ENCODE assay signal across 18 cellular contexts in the genomic region with DNA sequence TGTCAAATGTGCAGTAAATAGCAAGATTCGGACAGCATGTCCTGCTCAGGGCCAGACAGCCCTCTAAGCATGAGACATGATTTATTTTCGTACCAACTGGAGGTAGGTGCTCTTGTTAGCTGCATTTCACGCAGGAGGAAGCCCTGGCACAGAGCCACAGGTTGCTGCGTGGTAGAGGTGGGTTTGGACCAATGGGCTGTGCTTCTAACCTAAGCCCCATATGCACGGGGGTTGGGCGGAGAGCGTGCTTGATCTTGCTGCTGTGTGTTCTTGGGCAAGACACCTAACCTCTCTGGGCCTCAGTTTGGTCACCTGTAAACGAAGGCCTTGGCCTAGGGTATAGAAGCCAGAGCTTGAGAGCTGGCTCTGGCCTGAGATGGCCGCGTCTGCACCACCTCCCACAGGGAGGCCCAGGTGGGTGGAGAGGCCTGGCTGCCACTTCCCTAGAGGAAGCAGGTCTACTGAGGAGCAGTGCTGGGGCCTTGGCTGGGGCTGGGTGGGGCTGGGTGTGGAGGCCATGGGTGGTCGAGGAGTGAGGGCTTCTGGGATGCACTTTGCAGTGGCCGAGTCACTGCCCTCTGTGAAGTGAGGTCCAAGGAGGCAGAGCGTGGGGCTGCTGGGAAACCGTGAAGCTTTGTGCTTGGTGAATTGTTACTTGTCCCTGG. TPM values are rescaled to one million over a fixed set of nuclear protein-coding genes. Genes with fewer than 3 reads are reported as not detected.
A peak's percentile ranks its signal among the peaks of the same experiment; 100 is the strongest.
DNase-seq lines count a peak whose midpoint lies in the region; ATAC-seq, FAIRE-seq and TF ChIP-seq lines count a peak whose summit lies in the region.
"Had no signal": no experiment of that assay in that cellular context is flagged by ENCODE, and none has a peak within 500 bp of the region (broad histone marks: within the 10 kb centered on the region; RNA-seq: fewer than 3 reads in every experiment).

No MANE protein-coding gene starts in this region.

- no peaks in the 10 kb centered on the region for H3K36me3 ChIP-seq in mucosa of rectum (ENCODE audit: control insufficient read depth in 2 of 2, insufficient read depth in 2 of 2, low read length in 2 of 2)

- no peak overlapping the region for H3K4me2 ChIP-seq in A549

- TF ChIP-seq RAD21 in A549 (conservative IDR thresholded peaks at IDR 0.05 in 1 of 2, IDR thresholded peaks at IDR 0.05 in 1 of 2): no peak

- TF ChIP-seq POLR2A in A549 (IDR thresholded peaks at IDR 0.05; ENCODE audit: low read length) (no peak), erythroblast (IDR thresholded peaks at IDR 0.05; ENCODE audit: low read length) (peak; percentile 52)

- CTCF ChIA-PET in A549 (lab: Yijun Ruan, JAX): interaction anchor here (0.7 kb wide), 1 partner anchor 18 kb away, joined by 3 read pairs; no protein-coding TSS in a partner anchor

- no peaks in the 10 kb centered on the region for H3K27me3 ChIP-seq in mucosa of rectum (ENCODE audit: control insufficient read depth in 2 of 2, insufficient read depth in 2 of 2, low read length in 2 of 2)

- H3K4me3 ChIP-seq in A549 (no peak overlapping the region), mucosa of rectum (ENCODE audit: low read length in 2 of 2) (peak overlapping the region; percentile 34 to 43)
- H3K4me3 ChIP-seq in Jurkat, Clone E6-1 (ENCODE audit: low read length): no peak overlapping the region

- no peak for ATAC-seq in A549
- ATAC-seq in HG03354 (IDR thresholded peaks at IDR 0.05; ENCODE audit: poor library complexity, severe bottlenecking, unreplicated experiment): no peak
- ATAC-seq: naive thymus-derived CD4-positive, alpha-beta T cell; stimulated activated naive CD8-positive, alpha-beta T cell treated with anti-CD3 and anti-CD28 coated beads, Interleukin-15, Interleukin-2, amounts not matched to agents 100 U/mL and 50 U/mL, for 24 hours had no signal

- TF ChIP-seq EP300 in A549 (IDR thresholded peaks at IDR 0.05): no peak

- no peak for TF ChIP-seq CTCF in A549 (IDR thresholded peaks at IDR 0.05)

- POLR2A ChIA-PET in A549 (lab: Yijun Ruan, JAX): no interaction called here

- H3K9ac ChIP-seq in mucosa of rectum (ENCODE audit: low read depth in 1 of 2, low read length in 2 of 2): peak overlapping the region; percentile 76 to 97

- no peaks in the 10 kb centered on the region for H3K9me3 ChIP-seq in A549
- no peaks in the 10 kb centered on the region for H3K9me3 ChIP-seq in mucosa of rectum (ENCODE audit: control insufficient read depth in 2 of 2, low read length in 2 of 2)

- 69% methylated on average over 10 of the region's 14 CpGs for WGBS in A549 (ENCODE audit: missing lambda C conversion rate)

- H3K27ac ChIP-seq in A549: no peak overlapping the region; a peak in 1 of 6 replicates
- H3K27ac ChIP-seq in mucosa of rectum (ENCODE audit: low read depth in 2 of 2, low read length in 2 of 2): peak overlapping the region; percentile 95

- H3K4me1 ChIP-seq in A549 (peaks cover 29% of the 10 kb centered on the region), mucosa of rectum (ENCODE audit: control insufficient read depth in 2 of 2, insufficient read depth in 2 of 2, low read length in 2 of 2) (peaks cover 69 to 74% of the 10 kb centered on the region in 2 donors)

- no peak for FAIRE-seq in A549 (lab: Jason Lieb, UNC)
- FAIRE-seq: D721Med, keratinocyte had no signal

- no peak for DNase-seq in A549 (ENCODE audit: low read depth in 1 of 2, low spot score in 1 of 2)
- peak; percentile 44 for DNase-seq in Jurkat, Clone E6-1 (ENCODE audit: low read depth, low spot score)
- DNase-seq in erythroblast (lab: John Stamatoyannopoulos, UW): no peak
- DNase-seq in activated T-cell treated with anti-CD3 and anti-CD28 coated beads, Interleukin-2, amount 50 U/mL, for 1 hour: no peak
- no peak for DNase-seq in activated CD8-positive, alpha-beta memory T cell treated with anti-CD3 and anti-CD28 coated beads, Interleukin-2, amount 50 U/mL, for 4 hours
- DNase-seq in NCI-H2227 (lab: John Stamatoyannopoulos, UW; ENCODE audit: unreplicated experiment): no peak
- DNase-seq: activated CD4-positive, CD25-positive, alpha-beta regulatory T cell; activated T-cell treated with anti-CD3 and anti-CD28 coated beads for 4 hours; HFFc6; naive thymus-derived CD4-positive, alpha-beta T cell; NCI-H82; retina; stimulated activated naive CD8-positive, alpha-beta T cell treated with anti-CD3 and anti-CD28 coated beads, Interleukin-15, Interleukin-2, amounts not matched to agents 100 U/mL and 50 U/mL, for 24 hours; T-helper 1 cell had no signal

TF ChIP-seq in A549, 52 proteins besides CTCF, POLR2A, EP300 and RAD21:
- TF ChIP-seq NR3C1 (IDR thresholded peaks at IDR 0.05): no peak
- peak; percentile 62 for TF ChIP-seq ZFP36 (IDR thresholded peaks at IDR 0.05; ENCODE audit: borderline replicate concordance, partially characterized antibody)

RNA-seq across cellular contexts. Expression of a gene that starts 38.5 kb away (rescaled TPM):
- polyA plus RNA-seq in A549 (2011; rRNA removed) (13.1 and 13.2 TPM in 2 replicates), A549 (2017; fragmentation: RNase III; extraction: RNeasy Plus Mini Kit Qiagen cat#74134 plus additional on column Dnase treatment) (6.0 to 8.1 TPM (median 7.7 TPM) in 3 replicates)
- polyA plus RNA-seq in A549 (2012; cell fraction: cytosol; rRNA removed): 9.7 and 14.9 TPM in 2 replicates
- 15.6 and 18.2 TPM in 2 replicates for polyA plus RNA-seq in A549 (2012; cell fraction: nucleus; rRNA removed)
- 27.3 and 40.6 TPM in 2 replicates for polyA minus RNA-seq in A549 (2011; rRNA and poly(A)+ RNA removed)
- 47.0 TPM for polyA plus RNA-seq in Jurkat, Clone E6-1 (2012; ENCODE audit: insufficient read depth, insufficient read length)

RNA-seq across cellular contexts. Expression of a gene that starts 44.3 kb away (rescaled TPM):
- polyA plus RNA-seq in A549 (2011; rRNA removed) (15.3 and 19.4 TPM in 2 replicates), A549 (2017; fragmentation: RNase III; extraction: RNeasy Plus Mini Kit Qiagen cat#74134 plus additional on column Dnase treatment) (26.9 to 31.8 TPM (median 28.4 TPM) in 3 replicates)
- 28.6 and 34.3 TPM in 2 replicates for polyA plus RNA-seq in A549 (2012; cell fraction: cytosol; rRNA removed)
- 65.9 and 84.5 TPM in 2 replicates for polyA plus RNA-seq in A549 (2012; cell fraction: nucleus; rRNA removed)
- 40.5 and 50.8 TPM in 2 replicates for polyA minus RNA-seq in A549 (2011; rRNA and poly(A)+ RNA removed)
- 1.8 TPM for polyA plus RNA-seq in Jurkat, Clone E6-1 (2012; ENCODE audit: insufficient read depth, insufficient read length)

Comparison
In these comparisons a context has a peak if more than half of its experiments do, and no peak if none do; other contexts are left out.
1. H3K27ac ChIP-seq: peak in mucosa of rectum (2 of 2); none in A549 (0 of 2).
2. H3K4me3 ChIP-seq: peak in mucosa of rectum (2 of 2); none in A549 (single experiment) and Jurkat, Clone E6-1 (single experiment).